Comparison of ENCODE assay signal across 31 cellular contexts in the genomic region with DNA sequence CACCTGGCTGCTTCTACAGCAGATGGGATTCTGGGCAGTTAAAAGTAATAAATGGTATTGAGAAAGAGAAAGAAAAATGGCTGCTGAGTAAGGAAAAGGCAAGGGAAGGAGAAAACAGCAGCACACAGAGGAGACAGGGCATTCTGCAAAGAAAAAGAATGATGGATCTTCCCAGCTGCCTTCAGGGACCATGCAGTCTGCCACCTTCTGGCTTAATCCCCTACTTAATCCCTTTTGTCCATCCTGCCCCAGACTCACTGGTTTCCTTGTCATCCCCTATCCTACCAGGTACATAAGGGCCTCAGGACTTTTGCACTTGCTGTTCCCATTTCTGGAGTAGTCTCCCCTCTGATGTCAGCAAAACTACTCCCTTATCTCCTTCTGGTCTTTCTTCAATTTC.
"Had no signal": no experiment of that assay in that cellular context is flagged by ENCODE, and none has a peak within 500 bp of the region (broad histone marks: within the 10 kb centered on the region; RNA-seq: fewer than 3 reads in every experiment).

No MANE protein-coding gene starts in this region.

- H3K36me3 ChIP-seq: gastrocnemius medialis, right lobe of liver, suprapubic skin, transverse colon, upper lobe of right lung, uterus had no signal

- H3K27ac ChIP-seq: epithelial cell of prostate, gastrocnemius medialis, parathyroid adenoma, right lobe of liver, suprapubic skin, transverse colon, upper lobe of right lung, uterus had no signal

- H3K27ac Mint-ChIP-seq: dendritic cell treated with granulocyte-macrophage colony-stimulating factor and Interleukin-4, amounts not matched to agents 40 ng/mL and 50 ng/mL, for 4 days; endodermal cell; memory B cell; mesothelial cell of epicardium; naive B cell; natural killer cell treated with Interleukin-12 subunit alpha and Interleukin-12 subunit beta and Interleukin-15 and Interleukin-18, amount 100 ng/mL, for 72 hours; progenitor cell of endocrine pancreas; stimulated activated naive CD8-positive, alpha-beta T cell treated with anti-CD3 and anti-CD28 coated beads, Interleukin-15, amount 100 ng/mL, for 72 hours had no signal

- H3K4me3 ChIP-seq: gastrocnemius medialis, lung, mucosa of descending colon, right lobe of liver, suprapubic skin, transverse colon, upper lobe of right lung, uterus had no signal

- H3K9me3 ChIP-seq: gastrocnemius medialis, right lobe of liver, suprapubic skin, transverse colon, upper lobe of right lung, uterus had no signal

- H3K9ac ChIP-seq: parathyroid adenoma had no signal

- H3K4me1 Mint-ChIP-seq: endodermal cell; memory B cell; mesothelial cell of epicardium; naive B cell; neural crest cell; stimulated activated naive CD8-positive, alpha-beta T cell treated with anti-CD3 and anti-CD28 coated beads, Interleukin-15, amount 100 ng/mL, for 72 hours had no signal

- H3K4me1 ChIP-seq: gastrocnemius medialis, parathyroid adenoma, right lobe of liver, suprapubic skin, transverse colon, upper lobe of right lung, uterus had no signal

- FAIRE-seq: kidney, small intestine had no signal

- DNase-seq: effector CD8-positive, alpha-beta T cell; endodermal cell; foreskin fibroblast; gastrocnemius medialis; head of caudate nucleus; kidney; mucosa of descending colon; naive B cell; right lobe of liver; small intestine; stimulated activated CD4-positive, alpha-beta T cell treated with anti-CD3 and anti-CD28 coated beads, Interleukin-12 subunit alpha, Interleukin-12 subunit beta, amount 100 ng/mL, for 4 hours; stimulated activated CD4-positive, alpha-beta T cell treated with anti-CD3 and anti-CD28 coated beads, Interleukin-1b, Interleukin-23, amount 100 ng/mL, for 48 hours; stimulated activated CD4-positive, alpha-beta T cell treated with anti-CD3 and anti-CD28 coated beads, Interleukin-4, amount 100 ng/mL, for 1 hour; stimulated activated CD8-positive, alpha-beta memory T cell treated with anti-CD3 and anti-CD28 coated beads, Interleukin-4, amount 100 ng/mL, for 48 hours; stimulated activated naive CD4-positive, alpha-beta T cell; stimulated activated naive CD8-positive, alpha-beta T cell treated with anti-CD3 and anti-CD28 coated beads, Interleukin-15, amount 100 ng/mL, for 72 hours; transverse colon; upper lobe of right lung; uterus had no signal

- H3K4me3 Mint-ChIP-seq: dendritic cell treated with granulocyte-macrophage colony-stimulating factor and Interleukin-4, amounts not matched to agents 40 ng/mL and 50 ng/mL, for 4 days; endodermal cell; memory B cell; mesothelial cell of epicardium; naive B cell; natural killer cell treated with Interleukin-12 subunit alpha and Interleukin-12 subunit beta and Interleukin-15 and Interleukin-18, amount 100 ng/mL, for 72 hours; neural crest cell; stimulated activated naive CD8-positive, alpha-beta T cell treated with anti-CD3 and anti-CD28 coated beads, Interleukin-15, amount 100 ng/mL, for 72 hours had no signal

- H2AFZ ChIP-seq: parathyroid adenoma had no signal

- ATAC-seq: esophagus mucosa; gastrocnemius medialis; left lobe of liver; mucosa of descending colon; natural killer cell treated with Interleukin-12 subunit alpha and Interleukin-12 subunit beta and Interleukin-15 and Interleukin-18, amount 100 ng/mL, for 72 hours; right lobe of liver; stimulated activated naive CD8-positive, alpha-beta T cell treated with anti-CD3 and anti-CD28 coated beads, Interleukin-15, amount 100 ng/mL, for 72 hours; upper lobe of right lung had no signal

- H3K79me2 ChIP-seq: parathyroid adenoma had no signal

- H3K27me3 ChIP-seq: gastrocnemius medialis, right lobe of liver, transverse colon, upper lobe of right lung, uterus had no signal
